10 cellular contexts compared by ENCODE assay signal in the genomic region with DNA sequence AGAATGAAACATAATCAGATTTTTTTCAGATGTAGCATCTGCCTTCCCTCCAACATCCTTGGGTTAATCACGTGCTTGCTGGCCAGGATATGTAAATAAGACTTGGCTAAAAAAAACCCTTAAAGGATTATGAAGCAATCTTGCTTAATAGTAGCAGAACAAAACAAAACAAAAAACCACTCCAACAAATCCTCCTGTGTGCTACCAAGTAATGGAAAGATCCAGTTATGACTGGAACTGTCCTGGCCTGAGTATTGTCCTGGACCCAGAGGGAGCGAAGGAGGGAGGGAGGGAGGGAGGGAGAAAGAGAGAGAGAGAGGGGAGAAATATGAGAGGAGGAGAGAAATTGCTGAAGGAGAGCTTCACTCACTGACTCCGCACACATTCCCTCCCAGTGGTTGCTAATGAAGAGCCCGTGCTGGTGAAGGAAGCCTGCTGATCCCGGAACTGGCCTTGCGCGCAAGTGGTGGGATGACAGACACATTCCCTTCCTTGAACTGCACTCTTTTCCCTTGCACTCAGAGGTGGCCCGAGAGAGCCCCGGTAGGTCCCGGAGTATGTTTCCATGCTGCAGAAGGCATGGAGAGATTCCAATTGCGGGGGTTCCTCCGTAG. TPM values are rescaled to one million over a fixed set of nuclear protein-coding genes. Genes with fewer than 3 reads are reported as not detected.
DNase-seq lines count a peak whose midpoint lies in the region; ATAC-seq, FAIRE-seq and TF ChIP-seq lines count a peak whose summit lies in the region.
"Had no signal": no experiment of that assay in that cellular context is flagged by ENCODE, and none has a peak within 500 bp of the region (broad histone marks: within the 10 kb centered on the region; RNA-seq: fewer than 3 reads in every experiment).

No MANE protein-coding gene starts in this region.

- H3K4me3 ChIP-seq in GM12875 (ENCODE audit: low read depth, low read length) (peak overlapping the region; percentile 27), astrocyte (ENCODE audit: insufficient read depth, low read depth, low read length) (no peak overlapping the region), sigmoid colon (peak overlapping the region in 3 of 4 donors; percentile 32 to 42 (median 41))
- H3K4me3 ChIP-seq: lung had no signal

- peaks cover 5% of the 10 kb centered on the region for H3K36me3 Mint-ChIP-seq in astrocyte (ENCODE audit: low read depth, unreplicated experiment)

- H3K27me3 ChIP-seq in astrocyte (ENCODE audit: insufficient read depth, low read length) (no peaks in the 10 kb centered on the region), sigmoid colon (no peaks in the 10 kb centered on the region)

- peaks cover 7% of the 10 kb centered on the region for H3K36me3 ChIP-seq in astrocyte (ENCODE audit: insufficient read depth, low read length)
- no peaks in the 10 kb centered on the region for H3K36me3 ChIP-seq in sigmoid colon

- H3K79me2 ChIP-seq in astrocyte (ENCODE audit: insufficient read depth, low read length) = peaks cover 90% of the 10 kb centered on the region

- peak; percentile 55 for DNase-seq in astrocyte (ENCODE audit: low read depth)
- DNase-seq in hepatic stellate cell (ENCODE audit: low spot score) = peak; percentile 49
- peak; percentile 81 for DNase-seq in sigmoid colon
- DNase-seq in activated CD4-positive, alpha-beta T cell treated with anti-CD3 and anti-CD28 coated beads, Interleukin-2, amount 50 U/mL, for 48 hours = no peak
- no peak for DNase-seq in RPMI8226
- DNase-seq: NCI-H1092 treated with DMSO at 0.1 percent for 48 hours had no signal

- no peaks in the 10 kb centered on the region for H3K9me3 Mint-ChIP-seq in astrocyte (ENCODE audit: unreplicated experiment)

- FAIRE-seq in astrocyte (lab: Jason Lieb, UNC) = no peak

- no peak for TF ChIP-seq POLR2A in sigmoid colon (IDR thresholded peaks at IDR 0.05)

- peaks cover 60% of the 10 kb centered on the region for H4K20me1 ChIP-seq in astrocyte (ENCODE audit: insufficient read depth, low read length)

- peak overlapping the region; percentile 57 for H3K9ac ChIP-seq in astrocyte (ENCODE audit: low read length)

- TF ChIP-seq EP300 in sigmoid colon (IDR thresholded peaks at IDR 0.05) = no peak

- peak overlapping the region; percentile 65 for H3K27ac ChIP-seq in astrocyte (ENCODE audit: low read depth, low read length)
- peak overlapping the region; percentile 60 to 75 (median 71) for H3K27ac ChIP-seq in sigmoid colon

- no peak overlapping the region for H3K4me3 Mint-ChIP-seq in astrocyte (ENCODE audit: unreplicated experiment)

- peak overlapping the region; percentile 84 for H3K27ac Mint-ChIP-seq in astrocyte (ENCODE audit: unreplicated experiment)

- no peaks in the 10 kb centered on the region for H3K27me3 Mint-ChIP-seq in astrocyte (ENCODE audit: low read depth, unreplicated experiment)

- H3K4me1 ChIP-seq in astrocyte (ENCODE audit: insufficient read depth, low read length) (peaks cover 63% of the 10 kb centered on the region), sigmoid colon (peaks cover 0 to 33% (median 22%) of the 10 kb centered on the region in 4 donors)

- WGBS in sigmoid colon, 2 donors = 29 to 71% methylated on average over 12 of the region's 12 CpGs

- H3K9me3 ChIP-seq in astrocyte (ENCODE audit: insufficient read depth, low read depth, low read length) (no peaks in the 10 kb centered on the region), sigmoid colon (no peaks in the 10 kb centered on the region)

- H2AFZ ChIP-seq in astrocyte (ENCODE audit: low read depth, low read length) = no peak overlapping the region

- H3K4me1 Mint-ChIP-seq in astrocyte (ENCODE audit: low read depth, unreplicated experiment) = peaks cover 63% of the 10 kb centered on the region

- no peak for TF ChIP-seq CTCF in GM12875 (IDR thresholded peaks at IDR 0.05; ENCODE audit: borderline replicate concordance, insufficient read depth, low read depth, low read length)
- no peak for TF ChIP-seq CTCF in astrocyte (IDR thresholded peaks at IDR 0.05; ENCODE audit: insufficient read depth, low read depth, low read length)
- no peak for TF ChIP-seq CTCF in sigmoid colon (IDR thresholded peaks at IDR 0.05)

- intact Hi-C loops in sigmoid colon (cut with DNase I) = loop anchor here (5.0 kb wide), 1 partner anchor 59 kb away; a partner anchor contains a TSS

- H3K4me2 ChIP-seq in astrocyte (ENCODE audit: low read length) = peak overlapping the region; percentile 70

- ATAC-seq in HG02623 (IDR thresholded peaks at IDR 0.05; ENCODE audit: unreplicated experiment) = no peak
- ATAC-seq in GM21515 (IDR thresholded peaks at IDR 0.05; ENCODE audit: unreplicated experiment) = no peak

RNA-seq across cellular contexts. Expression of a gene that starts 57.2 kb away (rescaled TPM):
- total RNA-seq in astrocyte (199 and 214 TPM in 2 replicates), sigmoid colon (under 1 TPM in 3 of 4 donors, not detected in 1; under 0.01 to 0.54 (median 0.36) TPM)
- polyA plus RNA-seq in sigmoid colon = 1 to 10 TPM; 1.6 to 1.8 (median 1.6) TPM

Comparison
In these comparisons a context has a peak if more than half of its experiments do, and no peak if none do; other contexts are left out.
1. DNase-seq: peak in astrocyte (single experiment), hepatic stellate cell (single experiment) and sigmoid colon (single experiment); none in activated CD4-positive, alpha-beta T cell treated with anti-CD3 and anti-CD28 coated beads, Interleukin-2, amount 50 U/mL, for 48 hours (0 of 2) and RPMI8226 (single experiment).
2. RNA of a gene that starts 57.2 kb away (total RNA-seq): 199 to 214 TPM in astrocyte; under 0.01 to 0.54 TPM in sigmoid colon; every median in the first group is over 100 times any median in the second.